In the genomic region with DNA sequence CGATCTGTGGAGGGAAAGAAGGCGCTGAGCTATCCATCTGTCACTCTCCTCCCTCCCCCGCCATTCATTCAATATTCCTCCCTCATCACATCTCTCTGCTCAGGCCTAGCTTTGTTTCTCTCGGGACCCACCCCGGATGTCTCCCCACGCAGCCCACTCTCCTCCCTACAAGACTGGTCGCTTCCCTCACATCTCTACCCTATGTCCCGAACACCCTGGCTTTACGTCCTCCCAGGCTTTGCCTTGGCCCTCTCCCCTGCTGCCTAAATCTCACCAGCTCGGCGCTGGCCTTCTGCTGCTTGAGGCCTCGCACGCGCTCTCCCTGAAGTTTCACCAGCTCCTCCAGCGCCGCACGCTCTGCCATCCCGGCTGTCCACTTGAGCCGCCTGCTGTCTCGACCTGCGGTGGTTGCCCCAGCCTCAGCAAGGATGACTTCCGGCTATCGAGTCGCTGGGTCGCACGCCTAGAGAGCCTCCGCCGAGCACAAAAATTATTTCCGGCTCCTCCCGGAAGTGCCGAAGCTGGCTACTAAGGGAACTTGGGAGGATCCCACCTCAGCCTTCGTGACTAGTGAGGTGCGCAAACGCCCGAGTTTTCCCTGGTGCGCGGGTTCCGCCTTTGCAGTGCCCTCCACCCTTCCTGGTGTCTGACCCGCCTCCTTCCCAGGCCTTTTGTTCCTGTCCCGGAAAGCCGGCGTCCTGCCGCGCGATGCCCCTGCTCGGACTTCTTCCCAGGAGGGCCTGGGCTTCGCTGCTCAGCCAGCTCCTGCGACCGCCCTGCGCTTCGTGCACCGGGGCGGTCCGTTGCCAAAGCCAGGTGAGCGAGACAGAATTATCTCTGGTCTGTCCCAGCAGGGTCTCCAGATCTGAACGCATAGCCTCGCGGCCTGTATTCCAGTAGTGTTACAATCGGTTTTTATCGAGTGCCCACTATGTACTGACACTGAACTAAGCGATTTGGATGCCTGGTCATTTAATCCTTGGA, we compare ENCODE assay signal across 8 cellular contexts. TPM values are rescaled to one million over a fixed set of nuclear protein-coding genes. Genes with fewer than 3 reads are reported as not detected.
A peak's percentile ranks its signal among the peaks of the same experiment; 100 is the strongest.
DNase-seq lines count a peak whose midpoint lies in the region; ATAC-seq and TF ChIP-seq lines count a peak whose summit lies in the region.

TSS of gene HARS1 (minus strand) at position 430 of the 984 bp plus-strand sequence. CDS start at position 364, 66 bp downstream.
TSS of gene HARS2 (plus strand) at position 515 of the 984 bp plus-strand sequence. CDS start at position 709, 194 bp downstream.

- H3K4me3 ChIP-seq in DND-41 (ENCODE audit: low read depth in 1 of 2, low read length in 2 of 2) (peak within 1 kb of the TSS; percentile 81 to 99), Karpas-422 (ENCODE audit: low read length) (peak within 1 kb of the TSS; percentile 88), fibroblast of lung (replicated peaks in 1 of 4; ENCODE audit: control extremely low read depth in 1 of 4, insufficient read depth in 1 of 4, low read depth in 3 of 4, low read length in 4 of 4) (peak within 1 kb of the TSS; percentile 63 to 99 (median 84))
- peak within 1 kb of the TSS; percentile 91 for H3K4me3 ChIP-seq in naive thymus-derived CD4-positive, alpha-beta T cell (ENCODE audit: low read length)

- no peaks in the 10 kb centered on the region for H3K27me3 ChIP-seq in DND-41 (ENCODE audit: insufficient read depth, low read length, poor library complexity)
- no peaks in the 10 kb centered on the region for H3K27me3 ChIP-seq in Karpas-422 (ENCODE audit: low read length)
- H3K27me3 ChIP-seq in fibroblast of lung (ENCODE audit: control insufficient read depth, insufficient read depth, low read length): no peaks in the 10 kb centered on the region
- H3K27me3 ChIP-seq in naive thymus-derived CD4-positive, alpha-beta T cell (ENCODE audit: control insufficient read depth in 2 of 2, insufficient read depth in 2 of 2, low read length in 2 of 2): no peaks in the 10 kb centered on the region

- H3K4me1 Mint-ChIP-seq in activated T-helper 17 cell treated with anti-CD3 and anti-CD28 coated beads, Interleukin-2, amount 50 U/mL, for 72 hours: peaks cover 18% of the 10 kb centered on the region
- peaks cover 29 to 60% (median 53%) of the 10 kb centered on the region in 7 donors for H3K4me1 Mint-ChIP-seq in naive thymus-derived CD4-positive, alpha-beta T cell
- H3K4me1 Mint-ChIP-seq in stimulated activated naive B cell treated with anti-CD40 and anti-IgM and Interleukin-4, amounts not matched to agents 10 μg/mL and 1 μg/mL and 100 μg/mL, for 72 hours: peaks cover 15 to 17% of the 10 kb centered on the region in 2 donors

- TF ChIP-seq CTCF in DND-41 (IDR thresholded peaks at IDR 0.05; ENCODE audit: borderline replicate concordance, extremely low read depth, low read length, poor library complexity, severe bottlenecking) (no peak), fibroblast of lung (conservative IDR thresholded peaks at IDR 0.05 in 1 of 2, IDR thresholded peaks at IDR 0.05 in 1 of 2; ENCODE audit: low read depth in 1 of 2, low read length in 2 of 2) (no peak)

- intact Hi-C loops in naive thymus-derived CD4-positive, alpha-beta T cell (cut with micrococcal nuclease): loop anchor here (1.0 to 5.0 kb wide), 9 partner anchors 9 to 514 kb away; partner anchors contain the start of genes APBB3 (in 2 of the 2), IK (in 2 of the 2), NDUFA2 (in 2 of the 2) and SLC35A4 (in 2 of the 2)

- H4K20me1 ChIP-seq in DND-41 (ENCODE audit: insufficient read depth, low read length): no peaks in the 10 kb centered on the region
- no peaks in the 10 kb centered on the region for H4K20me1 ChIP-seq in Karpas-422 (ENCODE audit: insufficient read depth, low read depth, low read length)
- H4K20me1 ChIP-seq in fibroblast of lung (ENCODE audit: control insufficient read depth, extremely low read depth, insufficient read depth, low read length): no peaks in the 10 kb centered on the region

- H3K4me1 ChIP-seq in DND-41 (ENCODE audit: insufficient read depth, low read length) (peaks cover 42% of the 10 kb centered on the region), Karpas-422 (ENCODE audit: low read length) (peaks cover 20% of the 10 kb centered on the region), fibroblast of lung (ENCODE audit: control insufficient read depth, extremely low read depth, insufficient read depth, low read length) (peaks cover 2% of the 10 kb centered on the region)
- H3K4me1 ChIP-seq in naive thymus-derived CD4-positive, alpha-beta T cell (ENCODE audit: control insufficient read depth in 2 of 2, insufficient read depth in 2 of 2, low read length in 2 of 2): peaks cover 16 to 22% of the 10 kb centered on the region in 2 donors

- peak within 1 kb of the TSS; percentile 97 for H3K27ac Mint-ChIP-seq in activated T-helper 17 cell treated with anti-CD3 and anti-CD28 coated beads, Interleukin-2, amount 50 U/mL, for 72 hours
- H3K27ac Mint-ChIP-seq in naive thymus-derived CD4-positive, alpha-beta T cell: peak within 1 kb of the TSS; percentile 91 to 99 (median 98)
- peak within 1 kb of the TSS; percentile 97 for H3K27ac Mint-ChIP-seq in stimulated activated naive B cell treated with anti-CD40 and anti-IgM and Interleukin-4, amounts not matched to agents 10 μg/mL and 1 μg/mL and 100 μg/mL, for 72 hours

- peak within 1 kb of the TSS; percentile 95 for H3K9ac ChIP-seq in DND-41 (ENCODE audit: low read depth, low read length)
- H3K9ac ChIP-seq in Karpas-422 (ENCODE audit: low read length): peak within 1 kb of the TSS; percentile 88
- peak within 1 kb of the TSS; percentile 79 for H3K9ac ChIP-seq in fibroblast of lung (ENCODE audit: insufficient read depth, low read length)

- H3K9me3 ChIP-seq in DND-41 (ENCODE audit: insufficient read depth, low read length, severe bottlenecking) (no peaks in the 10 kb centered on the region), Karpas-422 (ENCODE audit: low read length) (no peaks in the 10 kb centered on the region), fibroblast of lung (ENCODE audit: control insufficient read depth, insufficient read depth, low read depth, low read length) (no peaks in the 10 kb centered on the region)
- H3K9me3 ChIP-seq in naive thymus-derived CD4-positive, alpha-beta T cell (ENCODE audit: control insufficient read depth in 2 of 3, low read length in 3 of 3): no peaks in the 10 kb centered on the region

- peak within 1 kb of the TSS; percentile 99 for H3K4me3 Mint-ChIP-seq in activated T-helper 17 cell treated with anti-CD3 and anti-CD28 coated beads, Interleukin-2, amount 50 U/mL, for 72 hours
- peak within 1 kb of the TSS; percentile 92 to 100 (median 99) for H3K4me3 Mint-ChIP-seq in naive thymus-derived CD4-positive, alpha-beta T cell
- H3K4me3 Mint-ChIP-seq in stimulated activated naive B cell treated with anti-CD40 and anti-IgM and Interleukin-4, amounts not matched to agents 10 μg/mL and 1 μg/mL and 100 μg/mL, for 72 hours: peak within 1 kb of the TSS; percentile 94 to 100

- POLR2A ChIA-PET in naive thymus-derived CD4-positive, alpha-beta T cell (lab: Charles Lee): interaction anchor here (0.5 to 3.7 kb wide), 24 partner anchors 8 to 1814 kb away, joined by 3 to 31 read pairs (median 4); partner anchors contain the start of genes ANKHD1, APBB3, DND1 and EIF4EBP3

- no peaks in the 10 kb centered on the region for H3K27me3 Mint-ChIP-seq in activated T-helper 17 cell treated with anti-CD3 and anti-CD28 coated beads, Interleukin-2, amount 50 U/mL, for 72 hours
- no peaks in the 10 kb centered on the region for H3K27me3 Mint-ChIP-seq in naive thymus-derived CD4-positive, alpha-beta T cell
- no peaks in the 10 kb centered on the region for H3K27me3 Mint-ChIP-seq in stimulated activated naive B cell treated with anti-CD40 and anti-IgM and Interleukin-4, amounts not matched to agents 10 μg/mL and 1 μg/mL and 100 μg/mL, for 72 hours

- H3K4me2 ChIP-seq in DND-41 (ENCODE audit: insufficient read depth, low read length) (peak within 1 kb of the TSS; percentile 96), Karpas-422 (ENCODE audit: low read depth, low read length, poor library complexity, severe bottlenecking) (peak within 1 kb of the TSS; percentile 91), fibroblast of lung (ENCODE audit: extremely low read depth, insufficient read depth, low read length) (peak within 1 kb of the TSS; percentile 95)

- H3K79me2 ChIP-seq in DND-41 (ENCODE audit: insufficient read depth, low read length): peaks cover 60% of the 10 kb centered on the region
- H3K79me2 ChIP-seq in Karpas-422 (ENCODE audit: low read length): peaks cover 62% of the 10 kb centered on the region
- peaks cover 41% of the 10 kb centered on the region for H3K79me2 ChIP-seq in fibroblast of lung (ENCODE audit: control insufficient read depth, insufficient read depth, low read length)

- H3K9me2 ChIP-seq in Karpas-422 (replicated peaks; ENCODE audit: insufficient read depth, low read length): no peaks in the 10 kb centered on the region

- CTCF ChIA-PET in naive thymus-derived CD4-positive, alpha-beta T cell (lab: Charles Lee): interaction anchor here (0.7 to 1.5 kb wide), 5 partner anchors 11 to 928 kb away, joined by 3 to 7 read pairs (median 3); partner anchors contain the start of gene DIAPH1

- H3K36me3 ChIP-seq in DND-41 (ENCODE audit: insufficient read depth, low read length): peaks cover 68% of the 10 kb centered on the region
- peaks cover 34% of the 10 kb centered on the region; the same call in 1 of the 2 replicates for H3K36me3 ChIP-seq in Karpas-422 (ENCODE audit: insufficient read depth, low read length)
- peaks cover 16% of the 10 kb centered on the region for H3K36me3 ChIP-seq in fibroblast of lung (ENCODE audit: control insufficient read depth, insufficient read depth, low read length)
- peaks cover 8 to 37% (median 11%) of the 10 kb centered on the region in 3 experiments for H3K36me3 ChIP-seq in naive thymus-derived CD4-positive, alpha-beta T cell (ENCODE audit: control insufficient read depth in 2 of 3, insufficient read depth in 3 of 3, low read length in 3 of 3)

- peak; percentile 98 for ATAC-seq in DND-41 (ENCODE audit: insufficient read depth, low read depth)
- peak; percentile 98 for ATAC-seq in GM21825 (IDR thresholded peaks at IDR 0.05; ENCODE audit: unreplicated experiment)
- peak; percentile 95 for ATAC-seq in activated T-helper 17 cell treated with anti-CD3 and anti-CD28 coated beads, Interleukin-2, amount 50 U/mL, for 72 hours (replicated peaks)
- ATAC-seq in naive thymus-derived CD4-positive, alpha-beta T cell: peak; percentile 97
- ATAC-seq in stimulated activated naive B cell treated with anti-CD40 and anti-IgM and Interleukin-4, amounts not matched to agents 10 μg/mL and 1 μg/mL and 100 μg/mL, for 72 hours (replicated peaks): peak; percentile 98

- DNase-seq in DND-41 (peak; percentile 89), Karpas-422 (peak; percentile 97), RPMI8226 (peak; percentile 94), fibroblast of lung (ENCODE audit: low read depth in 2 of 2) (peak; percentile 94 to 96)
- DNase-seq in naive thymus-derived CD4-positive, alpha-beta T cell: peak; percentile 55 to 83 (median 71)
- DNase-seq in stimulated activated naive B cell treated with anti-CD40 and anti-IgM and Interleukin-4, amounts not matched to agents 10 μg/mL and 1 μg/mL and 100 μg/mL, for 72 hours: peak; percentile 87

- H2AFZ ChIP-seq in DND-41 (ENCODE audit: low read depth, low read length) (peak within 1 kb of the TSS; percentile 85), Karpas-422 (ENCODE audit: low read length) (peak within 1 kb of the TSS; percentile 93; the same call in 1 of the 2 replicates), fibroblast of lung (ENCODE audit: low read length) (peak within 1 kb of the TSS; percentile 90)

- H3K36me3 Mint-ChIP-seq in activated T-helper 17 cell treated with anti-CD3 and anti-CD28 coated beads, Interleukin-2, amount 50 U/mL, for 72 hours (ENCODE audit: low read depth): peaks cover 92% of the 10 kb centered on the region
- H3K36me3 Mint-ChIP-seq in naive thymus-derived CD4-positive, alpha-beta T cell: peaks cover 1 to 25% (median 9%) of the 10 kb centered on the region in 5 donors
- H3K36me3 Mint-ChIP-seq in stimulated activated naive B cell treated with anti-CD40 and anti-IgM and Interleukin-4, amounts not matched to agents 10 μg/mL and 1 μg/mL and 100 μg/mL, for 72 hours: peaks cover 13 to 32% of the 10 kb centered on the region in 2 donors

- H3K9me3 Mint-ChIP-seq in activated T-helper 17 cell treated with anti-CD3 and anti-CD28 coated beads, Interleukin-2, amount 50 U/mL, for 72 hours: no peaks in the 10 kb centered on the region
- H3K9me3 Mint-ChIP-seq in naive thymus-derived CD4-positive, alpha-beta T cell: no peaks in the 10 kb centered on the region
- no peaks in the 10 kb centered on the region for H3K9me3 Mint-ChIP-seq in stimulated activated naive B cell treated with anti-CD40 and anti-IgM and Interleukin-4, amounts not matched to agents 10 μg/mL and 1 μg/mL and 100 μg/mL, for 72 hours

- H3K27ac ChIP-seq in DND-41 (ENCODE audit: low read length) (peak within 1 kb of the TSS; percentile 83), Karpas-422 (ENCODE audit: low read length) (peak within 1 kb of the TSS; percentile 56), fibroblast of lung (ENCODE audit: insufficient read depth, low read length) (peak within 1 kb of the TSS; percentile 77)
- H3K27ac ChIP-seq in naive thymus-derived CD4-positive, alpha-beta T cell (ENCODE audit: low read depth, low read length): peak within 1 kb of the TSS; percentile 89

RNA-seq across cellular contexts. Expression of gene HARS1, which starts in this region (rescaled TPM):
- total RNA-seq in Karpas-422 (2014; rRNA removed; shearing (Covaris generic); ENCODE audit: low replicate concordance): 29.9 and 61.0 TPM in 2 replicates
- 100 to 1,000 TPM in 1 of 2 donors, 10 to 100 TPM in 1; 82.2 to 103 TPM for total RNA-seq in activated T-helper 17 cell treated with anti-CD3 and anti-CD28 coated beads, Interleukin-2, amount 50 U/mL, for 72 hours
- total RNA-seq in fibroblast of lung: 51.9 and 53.2 TPM in 2 replicates
- polyA plus RNA-seq in fibroblast of lung: 85.8 and 110 TPM in 2 replicates
- polyA plus RNA-seq in fibroblast of lung (2012): 79.5 and 102 TPM in 2 replicates
- 42.3 and 44.5 TPM in 2 replicates for polyA minus RNA-seq in fibroblast of lung (ENCODE audit: low replicate concordance)
- 10 to 100 TPM; 48.7 to 85.7 (median 68.5) TPM for total RNA-seq in naive thymus-derived CD4-positive, alpha-beta T cell
- 10 to 100 TPM; 62.2 to 68.8 TPM for polyA plus RNA-seq in naive thymus-derived CD4-positive, alpha-beta T cell

RNA-seq across cellular contexts. Expression of gene HARS2, which starts in this region (rescaled TPM):
- 18.1 and 18.3 TPM in 2 replicates for total RNA-seq in Karpas-422 (2014; rRNA removed; shearing (Covaris generic); ENCODE audit: low replicate concordance)
- total RNA-seq in activated T-helper 17 cell treated with anti-CD3 and anti-CD28 coated beads, Interleukin-2, amount 50 U/mL, for 72 hours: 10 to 100 TPM; 24.7 to 30.2 TPM
- total RNA-seq in fibroblast of lung: 26.2 and 30.1 TPM in 2 replicates
- 27.1 and 27.8 TPM in 2 replicates for polyA plus RNA-seq in fibroblast of lung
- polyA plus RNA-seq in fibroblast of lung (2012): 18.9 and 22.3 TPM in 2 replicates
- 8.8 and 14.7 TPM in 2 replicates for polyA minus RNA-seq in fibroblast of lung (ENCODE audit: low replicate concordance)
- total RNA-seq in naive thymus-derived CD4-positive, alpha-beta T cell: 10 to 100 TPM; 25.4 to 59.6 (median 38.8) TPM
- 10 to 100 TPM; 23.5 to 30.7 TPM for polyA plus RNA-seq in naive thymus-derived CD4-positive, alpha-beta T cell

Comparison
In these comparisons a context has a peak if more than half of its experiments do, and no peak if none do; other contexts are left out.
1. Peak in every context shown above with its lines: DNase-seq, ATAC-seq, H3K4me3 ChIP-seq and H3K27ac ChIP-seq.